Comparison of ENCODE assay signal across 1 cellular context in genomic region chr10:102917314-102917961, GRCh38.
TF ChIP-seq lines count a peak whose summit lies in the region.

No MANE protein-coding gene starts in this region.

TF ChIP-seq in HepG2, 621 proteins besides CTCF, POLR2A, EP300 and RAD21 (continued from another document and continues in another):
- TF ChIP-seq, protein P1, sequence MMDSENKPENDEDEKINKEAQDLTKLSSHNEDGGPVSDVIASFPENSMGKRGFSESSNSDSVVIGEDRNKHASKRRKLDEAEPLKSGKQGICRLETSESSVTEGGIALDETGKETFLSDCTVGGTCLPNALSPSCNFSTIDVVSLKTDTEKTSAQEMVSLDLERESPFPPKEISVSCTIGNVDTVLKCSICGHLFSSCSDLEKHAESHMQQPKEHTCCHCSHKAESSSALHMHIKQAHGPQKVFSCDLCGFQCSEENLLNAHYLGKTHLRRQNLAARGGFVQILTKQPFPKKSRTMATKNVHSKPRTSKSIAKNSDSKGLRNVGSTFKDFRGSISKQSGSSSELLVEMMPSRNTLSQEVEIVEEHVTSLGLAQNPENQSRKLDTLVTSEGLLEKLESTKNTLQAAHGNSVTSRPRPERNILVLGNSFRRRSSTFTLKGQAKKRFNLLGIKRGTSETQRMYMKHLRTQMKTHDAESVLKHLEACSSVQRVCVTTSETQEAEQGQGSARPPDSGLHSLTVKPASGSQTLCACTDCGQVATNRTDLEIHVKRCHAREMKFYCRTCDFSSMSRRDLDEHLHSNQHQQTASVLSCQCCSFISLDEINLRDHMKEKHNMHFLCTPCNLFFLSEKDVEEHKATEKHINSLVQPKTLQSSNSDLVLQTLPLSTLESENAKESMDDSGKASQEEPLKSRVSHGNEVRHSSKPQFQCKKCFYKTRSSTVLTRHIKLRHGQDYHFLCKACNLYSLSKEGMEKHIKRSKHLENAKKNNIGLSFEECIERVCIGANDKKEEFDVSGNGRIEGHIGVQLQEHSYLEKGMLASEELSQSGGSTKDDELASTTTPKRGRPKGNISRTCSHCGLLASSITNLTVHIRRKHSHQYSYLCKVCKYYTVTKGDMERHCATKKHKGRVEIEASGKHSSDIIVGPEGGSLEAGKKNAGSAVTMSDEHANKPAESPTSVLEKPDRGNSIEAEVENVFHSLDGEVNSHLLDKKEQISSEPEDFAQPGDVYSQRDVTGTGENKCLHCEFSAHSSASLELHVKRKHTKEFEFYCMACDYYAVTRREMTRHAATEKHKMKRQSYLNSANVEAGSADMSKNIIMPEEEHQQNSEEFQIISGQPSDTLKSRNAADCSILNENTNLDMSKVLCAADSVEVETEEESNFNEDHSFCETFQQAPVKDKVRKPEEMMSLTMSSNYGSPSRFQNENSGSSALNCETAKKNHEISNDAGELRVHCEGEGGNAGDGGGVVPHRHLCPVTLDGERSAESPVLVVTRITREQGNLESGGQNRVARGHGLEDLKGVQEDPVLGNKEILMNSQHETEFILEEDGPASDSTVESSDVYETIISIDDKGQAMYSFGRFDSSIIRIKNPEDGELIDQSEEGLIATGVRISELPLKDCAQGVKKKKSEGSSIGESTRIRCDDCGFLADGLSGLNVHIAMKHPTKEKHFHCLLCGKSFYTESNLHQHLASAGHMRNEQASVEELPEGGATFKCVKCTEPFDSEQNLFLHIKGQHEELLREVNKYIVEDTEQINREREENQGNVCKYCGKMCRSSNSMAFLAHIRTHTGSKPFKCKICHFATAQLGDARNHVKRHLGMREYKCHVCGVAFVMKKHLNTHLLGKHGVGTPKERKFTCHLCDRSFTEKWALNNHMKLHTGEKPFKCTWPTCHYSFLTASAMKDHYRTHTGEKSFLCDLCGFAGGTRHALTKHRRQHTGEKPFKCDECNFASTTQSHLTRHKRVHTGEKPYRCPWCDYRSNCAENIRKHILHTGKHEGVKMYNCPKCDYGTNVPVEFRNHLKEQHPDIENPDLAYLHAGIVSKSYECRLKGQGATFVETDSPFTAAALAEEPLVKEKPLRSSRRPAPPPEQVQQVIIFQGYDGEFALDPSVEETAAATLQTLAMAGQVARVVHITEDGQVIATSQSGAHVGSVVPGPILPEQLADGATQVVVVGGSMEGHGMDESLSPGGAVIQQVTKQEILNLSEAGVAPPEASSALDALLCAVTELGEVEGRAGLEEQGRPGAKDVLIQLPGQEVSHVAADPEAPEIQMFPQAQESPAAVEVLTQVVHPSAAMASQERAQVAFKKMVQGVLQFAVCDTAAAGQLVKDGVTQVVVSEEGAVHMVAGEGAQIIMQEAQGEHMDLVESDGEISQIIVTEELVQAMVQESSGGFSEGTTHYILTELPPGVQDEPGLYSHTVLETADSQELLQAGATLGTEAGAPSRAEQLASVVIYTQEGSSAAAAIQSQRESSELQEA (CRISPR knock-in tag; IDR thresholded peaks at IDR 0.05; ENCODE audit: not compliant biosample characterization) = no peak
- TF ChIP-seq FUBP1 (CRISPR knock-in tag; IDR thresholded peaks at IDR 0.05; ENCODE audit: borderline replicate concordance) (no peak), RORA (CRISPR knock-in tag; IDR thresholded peaks at IDR 0.05) (no peak), CCDC6 (CRISPR knock-in tag; IDR thresholded peaks at IDR 0.05) (no peak; the same call in 1 of the 2 replicates), CC2D1A (CRISPR knock-in tag; IDR thresholded peaks at IDR 0.05) (no peak), NR2F1 (CRISPR knock-in tag; IDR thresholded peaks at IDR 0.05) (no peak), NCOA2 (CRISPR knock-in tag; IDR thresholded peaks at IDR 0.05) (no peak), FLYWCH1 (CRISPR knock-in tag; IDR thresholded peaks at IDR 0.05) (no peak), DNMT1 (CRISPR knock-in tag; IDR thresholded peaks at IDR 0.05) (peak; percentile 70; the same call in 1 of the 2 replicates), ZNF619 (CRISPR knock-in tag; IDR thresholded peaks at IDR 0.05) (no peak; the same call in 1 of the 2 replicates), ZNF7 (CRISPR knock-in tag; IDR thresholded peaks at IDR 0.05) (no peak), KLF6 (CRISPR knock-in tag; IDR thresholded peaks at IDR 0.05) (peak; percentile 41; the same call in 1 of the 2 replicates), MBD4 (IDR thresholded peaks at IDR 0.05; ENCODE audit: borderline replicate concordance, low read length) (no peak), PTBP1 (IDR thresholded peaks at IDR 0.05; ENCODE audit: low read depth, low read length, poor library complexity, severe bottlenecking) (no peak), RELA (CRISPR knock-in tag; IDR thresholded peaks at IDR 0.05) (0 out of 2 replicates have a peak, but pooled peaks have one; percentile 42), SALL2 (CRISPR knock-in tag; IDR thresholded peaks at IDR 0.05) (no peak), CEBPG (CRISPR knock-in tag; IDR thresholded peaks at IDR 0.05) (no peak), NCOA1 (CRISPR knock-in tag; IDR thresholded peaks at IDR 0.05) (0 out of 2 replicates have a peak, but pooled peaks have one; percentile 31), ZNF547 (CRISPR knock-in tag; IDR thresholded peaks at IDR 0.05) (no peak), RBM22 (optimal IDR thresholded peaks at IDR 0.05; ENCODE audit: low read length) (no peak), ZNF670 (CRISPR knock-in tag; IDR thresholded peaks at IDR 0.05; ENCODE audit: borderline replicate concordance) (peak; percentile 32; the same call in 1 of the 2 replicates), HDAC1 (CRISPR knock-in tag; IDR thresholded peaks at IDR 0.05) (peak; percentile 71), STAG1 (CRISPR knock-in tag; IDR thresholded peaks at IDR 0.05) (peak; percentile 100), MXI1 (IDR thresholded peaks at IDR 0.05; ENCODE audit: borderline replicate concordance, low read depth, low read length) (no peak), JUN (CRISPR knock-in tag; IDR thresholded peaks at IDR 0.05) (no peak), ZNF780A (CRISPR knock-in tag; IDR thresholded peaks at IDR 0.05) (no peak), SPEN (CRISPR knock-in tag; IDR thresholded peaks at IDR 0.05; ENCODE audit: low read depth) (peak; percentile 39; the same call in 1 of the 2 replicates), ZNF570 (CRISPR knock-in tag; IDR thresholded peaks at IDR 0.05; ENCODE audit: borderline replicate concordance) (no peak), ZNF12 (CRISPR knock-in tag; IDR thresholded peaks at IDR 0.05) (peak; percentile 9; the same call in 1 of the 2 replicates), GTF3A (CRISPR knock-in tag; conservative IDR thresholded peaks at IDR 0.05) (no peak), KMT2A (CRISPR knock-in tag; IDR thresholded peaks at IDR 0.05) (0 out of 2 replicates have a peak, but pooled peaks have one; percentile 64), ZNF30 (CRISPR knock-in tag; IDR thresholded peaks at IDR 0.05) (no peak), MIER3 (CRISPR knock-in tag; IDR thresholded peaks at IDR 0.05; ENCODE audit: borderline replicate concordance) (no peak), SNAPC2 (CRISPR knock-in tag; IDR thresholded peaks at IDR 0.05) (no peak), ISX (CRISPR knock-in tag; conservative IDR thresholded peaks at IDR 0.05) (no peak), NFE2 (CRISPR knock-in tag; IDR thresholded peaks at IDR 0.05) (no peak), CHD2 (IDR thresholded peaks at IDR 0.05; ENCODE audit: low read depth, low read length) (no peak), ZBED4 (CRISPR knock-in tag; IDR thresholded peaks at IDR 0.05; ENCODE audit: borderline replicate concordance) (no peak), MEIS2 (CRISPR knock-in tag; IDR thresholded peaks at IDR 0.05) (no peak), NKX3-1 (CRISPR knock-in tag; IDR thresholded peaks at IDR 0.05) (no peak)
- TF ChIP-seq, protein P2, sequence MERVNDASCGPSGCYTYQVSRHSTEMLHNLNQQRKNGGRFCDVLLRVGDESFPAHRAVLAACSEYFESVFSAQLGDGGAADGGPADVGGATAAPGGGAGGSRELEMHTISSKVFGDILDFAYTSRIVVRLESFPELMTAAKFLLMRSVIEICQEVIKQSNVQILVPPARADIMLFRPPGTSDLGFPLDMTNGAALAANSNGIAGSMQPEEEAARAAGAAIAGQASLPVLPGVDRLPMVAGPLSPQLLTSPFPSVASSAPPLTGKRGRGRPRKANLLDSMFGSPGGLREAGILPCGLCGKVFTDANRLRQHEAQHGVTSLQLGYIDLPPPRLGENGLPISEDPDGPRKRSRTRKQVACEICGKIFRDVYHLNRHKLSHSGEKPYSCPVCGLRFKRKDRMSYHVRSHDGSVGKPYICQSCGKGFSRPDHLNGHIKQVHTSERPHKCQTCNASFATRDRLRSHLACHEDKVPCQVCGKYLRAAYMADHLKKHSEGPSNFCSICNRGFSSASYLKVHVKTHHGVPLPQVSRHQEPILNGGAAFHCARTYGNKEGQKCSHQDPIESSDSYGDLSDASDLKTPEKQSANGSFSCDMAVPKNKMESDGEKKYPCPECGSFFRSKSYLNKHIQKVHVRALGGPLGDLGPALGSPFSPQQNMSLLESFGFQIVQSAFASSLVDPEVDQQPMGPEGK (CRISPR knock-in tag; IDR thresholded peaks at IDR 0.05) = no peak
- TF ChIP-seq, protein P3, sequence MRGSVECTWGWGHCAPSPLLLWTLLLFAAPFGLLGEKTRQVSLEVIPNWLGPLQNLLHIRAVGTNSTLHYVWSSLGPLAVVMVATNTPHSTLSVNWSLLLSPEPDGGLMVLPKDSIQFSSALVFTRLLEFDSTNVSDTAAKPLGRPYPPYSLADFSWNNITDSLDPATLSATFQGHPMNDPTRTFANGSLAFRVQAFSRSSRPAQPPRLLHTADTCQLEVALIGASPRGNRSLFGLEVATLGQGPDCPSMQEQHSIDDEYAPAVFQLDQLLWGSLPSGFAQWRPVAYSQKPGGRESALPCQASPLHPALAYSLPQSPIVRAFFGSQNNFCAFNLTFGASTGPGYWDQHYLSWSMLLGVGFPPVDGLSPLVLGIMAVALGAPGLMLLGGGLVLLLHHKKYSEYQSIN (CRISPR knock-in tag; IDR thresholded peaks at IDR 0.05; ENCODE audit: borderline replicate concordance) = no peak
- TF ChIP-seq, protein P4, sequence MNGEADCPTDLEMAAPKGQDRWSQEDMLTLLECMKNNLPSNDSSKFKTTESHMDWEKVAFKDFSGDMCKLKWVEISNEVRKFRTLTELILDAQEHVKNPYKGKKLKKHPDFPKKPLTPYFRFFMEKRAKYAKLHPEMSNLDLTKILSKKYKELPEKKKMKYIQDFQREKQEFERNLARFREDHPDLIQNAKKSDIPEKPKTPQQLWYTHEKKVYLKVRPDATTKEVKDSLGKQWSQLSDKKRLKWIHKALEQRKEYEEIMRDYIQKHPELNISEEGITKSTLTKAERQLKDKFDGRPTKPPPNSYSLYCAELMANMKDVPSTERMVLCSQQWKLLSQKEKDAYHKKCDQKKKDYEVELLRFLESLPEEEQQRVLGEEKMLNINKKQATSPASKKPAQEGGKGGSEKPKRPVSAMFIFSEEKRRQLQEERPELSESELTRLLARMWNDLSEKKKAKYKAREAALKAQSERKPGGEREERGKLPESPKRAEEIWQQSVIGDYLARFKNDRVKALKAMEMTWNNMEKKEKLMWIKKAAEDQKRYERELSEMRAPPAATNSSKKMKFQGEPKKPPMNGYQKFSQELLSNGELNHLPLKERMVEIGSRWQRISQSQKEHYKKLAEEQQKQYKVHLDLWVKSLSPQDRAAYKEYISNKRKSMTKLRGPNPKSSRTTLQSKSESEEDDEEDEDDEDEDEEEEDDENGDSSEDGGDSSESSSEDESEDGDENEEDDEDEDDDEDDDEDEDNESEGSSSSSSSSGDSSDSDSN (CRISPR knock-in tag; IDR thresholded peaks at IDR 0.05) = no peak
- TF ChIP-seq, protein P5, sequence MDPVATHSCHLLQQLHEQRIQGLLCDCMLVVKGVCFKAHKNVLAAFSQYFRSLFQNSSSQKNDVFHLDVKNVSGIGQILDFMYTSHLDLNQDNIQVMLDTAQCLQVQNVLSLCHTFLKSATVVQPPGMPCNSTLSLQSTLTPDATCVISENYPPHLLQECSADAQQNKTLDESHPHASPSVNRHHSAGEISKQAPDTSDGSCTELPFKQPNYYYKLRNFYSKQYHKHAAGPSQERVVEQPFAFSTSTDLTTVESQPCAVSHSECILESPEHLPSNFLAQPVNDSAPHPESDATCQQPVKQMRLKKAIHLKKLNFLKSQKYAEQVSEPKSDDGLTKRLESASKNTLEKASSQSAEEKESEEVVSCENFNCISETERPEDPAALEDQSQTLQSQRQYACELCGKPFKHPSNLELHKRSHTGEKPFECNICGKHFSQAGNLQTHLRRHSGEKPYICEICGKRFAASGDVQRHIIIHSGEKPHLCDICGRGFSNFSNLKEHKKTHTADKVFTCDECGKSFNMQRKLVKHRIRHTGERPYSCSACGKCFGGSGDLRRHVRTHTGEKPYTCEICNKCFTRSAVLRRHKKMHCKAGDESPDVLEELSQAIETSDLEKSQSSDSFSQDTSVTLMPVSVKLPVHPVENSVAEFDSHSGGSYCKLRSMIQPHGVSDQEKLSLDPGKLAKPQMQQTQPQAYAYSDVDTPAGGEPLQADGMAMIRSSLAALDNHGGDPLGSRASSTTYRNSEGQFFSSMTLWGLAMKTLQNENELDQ (CRISPR knock-in tag; IDR thresholded peaks at IDR 0.05; ENCODE audit: borderline replicate concordance) = peak; percentile 28; the same call in 1 of the 2 replicates
